1 cellular context compared by ENCODE assay signal in the genomic region with DNA sequence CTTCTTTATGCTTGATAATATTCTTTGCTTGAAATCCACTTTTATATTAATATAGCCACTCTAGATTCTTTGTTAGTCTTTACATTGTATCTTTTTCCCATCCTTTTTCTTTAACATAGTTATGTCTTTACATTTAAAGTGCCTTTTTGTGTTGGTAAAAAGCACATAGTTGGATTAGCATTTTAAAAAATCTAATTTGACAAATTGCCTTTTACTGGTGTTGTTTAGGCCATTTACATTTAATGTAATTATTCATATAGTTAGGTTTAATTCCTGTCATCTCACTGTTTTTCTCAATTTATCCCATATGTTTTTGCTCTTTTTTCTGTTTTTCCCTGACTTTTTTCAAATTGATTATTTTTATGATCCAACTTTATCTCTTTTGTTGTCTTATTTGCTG.
TF ChIP-seq lines count a peak whose summit lies in the region.

No MANE protein-coding gene starts in this region.

TF ChIP-seq in K562, 482 proteins besides CTCF, POLR2A, EP300 and RAD21 (continued from another document):
- TF ChIP-seq ZNF318 (IDR thresholded peaks at IDR 0.05; ENCODE audit: borderline replicate concordance in 1 of 2, low read depth in 1 of 2) (no peak), GATAD2B (IDR thresholded peaks at IDR 0.05; ENCODE audit: borderline replicate concordance) (no peak), NELFE (IDR thresholded peaks at IDR 0.05; ENCODE audit: insufficient read depth, insufficient read length) (no peak), RBM25 (IDR thresholded peaks at IDR 0.05; ENCODE audit: low read depth, low read length, severe bottlenecking) (peak; percentile 90), IRF9 (tag; IDR thresholded peaks at IDR 0.05) (no peak), KAT7 (CRISPR knock-in tag; IDR thresholded peaks at IDR 0.05; ENCODE audit: borderline replicate concordance) (no peak), CBX3 (IDR thresholded peaks at IDR 0.05; ENCODE audit: borderline replicate concordance in 1 of 2, low read length in 2 of 2) (peak in 1 of 2 experiments; percentile 47; a peak in 1 of 3 replicates), ZNF507 (tag; conservative IDR thresholded peaks at IDR 0.05) (peak; percentile 100), ZNF785 (CRISPR knock-in tag; IDR thresholded peaks at IDR 0.05) (no peak)
- TF ChIP-seq, protein P1, sequence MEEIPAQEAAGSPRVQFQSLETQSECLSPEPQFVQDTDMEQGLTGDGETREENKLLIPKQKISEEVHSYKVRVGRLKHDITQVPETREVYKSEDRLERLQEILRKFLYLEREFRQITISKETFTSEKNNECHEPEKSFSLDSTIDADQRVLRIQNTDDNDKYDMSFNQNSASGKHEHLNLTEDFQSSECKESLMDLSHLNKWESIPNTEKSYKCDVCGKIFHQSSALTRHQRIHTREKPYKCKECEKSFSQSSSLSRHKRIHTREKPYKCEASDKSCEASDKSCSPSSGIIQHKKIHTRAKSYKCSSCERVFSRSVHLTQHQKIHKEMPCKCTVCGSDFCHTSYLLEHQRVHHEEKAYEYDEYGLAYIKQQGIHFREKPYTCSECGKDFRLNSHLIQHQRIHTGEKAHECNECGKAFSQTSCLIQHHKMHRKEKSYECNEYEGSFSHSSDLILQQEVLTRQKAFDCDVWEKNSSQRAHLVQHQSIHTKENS (CRISPR knock-in tag; IDR thresholded peaks at IDR 0.05) = no peak
- TF ChIP-seq, protein P2, sequence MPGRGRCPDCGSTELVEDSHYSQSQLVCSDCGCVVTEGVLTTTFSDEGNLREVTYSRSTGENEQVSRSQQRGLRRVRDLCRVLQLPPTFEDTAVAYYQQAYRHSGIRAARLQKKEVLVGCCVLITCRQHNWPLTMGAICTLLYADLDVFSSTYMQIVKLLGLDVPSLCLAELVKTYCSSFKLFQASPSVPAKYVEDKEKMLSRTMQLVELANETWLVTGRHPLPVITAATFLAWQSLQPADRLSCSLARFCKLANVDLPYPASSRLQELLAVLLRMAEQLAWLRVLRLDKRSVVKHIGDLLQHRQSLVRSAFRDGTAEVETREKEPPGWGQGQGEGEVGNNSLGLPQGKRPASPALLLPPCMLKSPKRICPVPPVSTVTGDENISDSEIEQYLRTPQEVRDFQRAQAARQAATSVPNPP (IDR thresholded peaks at IDR 0.05; ENCODE audit: borderline replicate concordance, insufficient read depth, insufficient read length) = no peak
